9 cellular contexts compared by ENCODE assay signal in the genomic region with DNA sequence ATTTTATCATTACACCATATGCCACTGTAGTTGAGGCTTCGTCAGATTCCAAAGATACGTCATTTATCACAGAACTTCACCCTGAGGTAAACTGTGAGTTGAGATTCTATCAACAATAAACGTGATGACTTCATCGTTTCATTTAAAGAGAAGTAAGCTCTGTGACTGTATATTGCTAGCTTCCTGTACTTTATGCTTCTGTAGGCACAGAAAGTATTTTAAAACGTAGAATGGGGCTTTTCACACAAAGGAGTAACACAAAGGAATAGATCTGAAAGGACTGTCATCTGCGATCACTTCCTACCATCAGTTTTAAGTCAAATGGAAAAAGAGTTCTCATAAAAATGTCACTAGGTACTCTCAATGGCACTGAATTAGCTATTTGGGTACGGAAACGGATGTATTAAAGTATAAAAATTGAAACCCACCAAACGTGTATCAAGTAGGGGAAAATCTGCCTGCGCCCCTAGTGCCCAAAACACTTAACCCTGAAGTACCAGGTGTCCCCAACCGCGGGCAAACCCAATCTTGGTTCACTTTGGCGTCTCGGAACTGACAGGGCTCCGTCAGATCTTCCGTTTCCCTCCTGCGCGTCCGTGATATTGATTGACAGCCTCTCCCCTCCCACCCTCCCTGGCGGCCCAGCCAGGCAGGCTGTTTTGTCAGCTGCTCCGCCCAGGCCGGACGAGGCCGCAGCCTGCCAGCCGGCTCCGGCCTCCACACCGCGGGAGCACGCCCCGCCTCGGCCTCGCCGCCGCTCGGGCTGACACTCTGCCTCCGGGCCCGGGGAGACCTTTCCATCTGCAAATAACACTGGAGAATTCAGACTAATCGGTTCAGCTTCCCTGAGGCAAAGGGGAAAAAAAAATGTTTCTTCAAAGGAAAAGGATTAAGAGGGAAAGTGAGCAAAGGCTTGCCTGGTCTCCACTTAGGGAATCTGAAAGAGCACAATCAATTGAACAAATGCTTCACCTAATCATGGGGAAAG.
DNase-seq lines count a peak whose midpoint lies in the region; ATAC-seq and TF ChIP-seq lines count a peak whose summit lies in the region.
"Had no signal": no experiment of that assay in that cellular context is flagged by ENCODE, and none has a peak within 500 bp of the region (broad histone marks: within the 10 kb centered on the region; RNA-seq: fewer than 3 reads in every experiment).

No MANE protein-coding gene starts in this region.

- H3K9me3 ChIP-seq in mucosa of descending colon: no peaks in the 10 kb centered on the region

- H3K9me3 Mint-ChIP-seq in stimulated activated effector memory CD8-positive, alpha-beta T cell treated with anti-CD3 and anti-CD28 coated beads, Interleukin-12 subunit alpha, Interleukin-12 subunit beta, amount 100 ng/mL, for 72 hours: no peaks in the 10 kb centered on the region

- H3K4me3 ChIP-seq in AG10803 (ENCODE audit: low read length): peak overlapping the region; percentile 42
- H3K4me3 ChIP-seq in mucosa of descending colon: no peak overlapping the region
- H3K4me3 ChIP-seq: SK-N-MC had no signal

- intact Hi-C loops in mucosa of descending colon (cut with DNase I, micrococcal nuclease): no loop called here

- no peaks in the 10 kb centered on the region for H3K4me1 ChIP-seq in mucosa of descending colon (ENCODE audit: low read depth)

- no peaks in the 10 kb centered on the region for H3K36me3 Mint-ChIP-seq in stimulated activated effector memory CD8-positive, alpha-beta T cell treated with anti-CD3 and anti-CD28 coated beads, Interleukin-12 subunit alpha, Interleukin-12 subunit beta, amount 100 ng/mL, for 72 hours

- peaks cover 20% of the 10 kb centered on the region for H3K4me1 Mint-ChIP-seq in stimulated activated effector memory CD8-positive, alpha-beta T cell treated with anti-CD3 and anti-CD28 coated beads, Interleukin-12 subunit alpha, Interleukin-12 subunit beta, amount 100 ng/mL, for 72 hours

- H3K27ac Mint-ChIP-seq in stimulated activated effector memory CD8-positive, alpha-beta T cell treated with anti-CD3 and anti-CD28 coated beads, Interleukin-12 subunit alpha, Interleukin-12 subunit beta, amount 100 ng/mL, for 72 hours: peak overlapping the region; percentile 88

- TF ChIP-seq CTCF in AG10803 (conservative IDR thresholded peaks at IDR 0.05; ENCODE audit: low read length) (peak; percentile 35), mucosa of descending colon (IDR thresholded peaks at IDR 0.05) (no peak)

- H3K4me3 Mint-ChIP-seq in stimulated activated effector memory CD8-positive, alpha-beta T cell treated with anti-CD3 and anti-CD28 coated beads, Interleukin-12 subunit alpha, Interleukin-12 subunit beta, amount 100 ng/mL, for 72 hours: peak overlapping the region; percentile 49

- ATAC-seq in GM18870 (IDR thresholded peaks at IDR 0.05; ENCODE audit: unreplicated experiment) (peak; percentile 98), HG03103 (IDR thresholded peaks at IDR 0.05; ENCODE audit: low read depth, unreplicated experiment) (peak; percentile 99), mucosa of descending colon (peak; percentile 99)
- peak; percentile 83 for ATAC-seq in stimulated activated effector memory CD8-positive, alpha-beta T cell treated with anti-CD3 and anti-CD28 coated beads, Interleukin-12 subunit alpha, Interleukin-12 subunit beta, amount 100 ng/mL, for 72 hours

- no peak for TF ChIP-seq POLR2A in erythroblast (IDR thresholded peaks at IDR 0.05; ENCODE audit: low read length)

- peak; percentile 46 for DNase-seq in AG10803 (ENCODE audit: low read depth)
- DNase-seq in NCI-H526 treated with DMSO at 0.1 percent for 48 hours (lab: John Stamatoyannopoulos, UW): peak; percentile 28
- DNase-seq in activated CD8-positive, alpha-beta memory T cell treated with anti-CD3 and anti-CD28 coated beads for 4 hours (ENCODE audit: low read depth in 2 of 2): peak; percentile 3 to 19
- peak; percentile 75 to 84 for DNase-seq in erythroblast (lab: John Stamatoyannopoulos, UW)
- DNase-seq in mucosa of descending colon: peak; percentile 79 to 83 (median 80)
- DNase-seq in stimulated activated effector memory CD8-positive, alpha-beta T cell treated with anti-CD3 and anti-CD28 coated beads, Interleukin-12 subunit alpha, Interleukin-12 subunit beta, amount 100 ng/mL, for 72 hours (ENCODE audit: low spot score in 2 of 2): peak; percentile 19 to 87

- H3K36me3 ChIP-seq in mucosa of descending colon (ENCODE audit: low read depth): no peaks in the 10 kb centered on the region

Comparison
In these comparisons a context has a peak if more than half of its experiments do, and no peak if none do; other contexts are left out.
1. DNase-seq: peak in every context shown above with its lines; median percentile 80 in mucosa of descending colon; 80 in erythroblast; 53 in stimulated activated effector memory CD8-positive, alpha-beta T cell treated with anti-CD3 and anti-CD28 coated beads, Interleukin-12 subunit alpha, Interleukin-12 subunit beta, amount 100 ng/mL, for 72 hours; 46 in AG10803; 28 in NCI-H526 treated with DMSO at 0.1 percent for 48 hours; 11 in activated CD8-positive, alpha-beta memory T cell treated with anti-CD3 and anti-CD28 coated beads for 4 hours.